In genomic region chr1:219660666-219661463, GRCh38 we compare ENCODE assay signal across 8 cellular contexts. TPM values are rescaled to one million over a fixed set of nuclear protein-coding genes. Genes with fewer than 3 reads are reported as not detected.
DNase-seq lines count a peak whose midpoint lies in the region; ATAC-seq and TF ChIP-seq lines count a peak whose summit lies in the region.

No MANE protein-coding gene starts in this region.

- DNase-seq in AG04450 (ENCODE audit: low read depth, low spot score): peak; percentile 74
- peak; percentile 60 to 82 for DNase-seq in NCI-H526 (lab: John Stamatoyannopoulos, UW)
- DNase-seq in astrocyte of the spinal cord (ENCODE audit: low read depth, low spot score): peak; percentile 95
- peak; percentile 5 to 94 (median 80) for DNase-seq in hypothalamus (lab: John Stamatoyannopoulos, UW)
- DNase-seq in retinal pigment epithelial cell (ENCODE audit: low read depth): peak; percentile 66
- DNase-seq in OCI-M2 (lab: John Stamatoyannopoulos, UW; ENCODE audit: unreplicated experiment): no peak

- H3K9me3 ChIP-seq in AG04450 (ENCODE audit: control insufficient read depth, insufficient read depth, low read length): no peaks in the 10 kb centered on the region

- CTCF ChIA-PET in AG04450 (lab: Charles Lee): interaction anchor here (0.6 to 3.0 kb wide), 48 partner anchors 9 to 1445 kb away, joined by 3 to 19 read pairs (median 4); partner anchors contain the start of gene TGFB2

- H3K27ac ChIP-seq in AG04450 (ENCODE audit: low read depth, low read length): no peak overlapping the region

- no peaks in the 10 kb centered on the region for H3K27me3 ChIP-seq in AG04450 (ENCODE audit: control insufficient read depth, insufficient read depth, low read length)

- POLR2A ChIA-PET in AG04450 (lab: Yijun Ruan, JAX): no interaction called here

- in situ Hi-C loops in astrocyte of the spinal cord (cut with HindIII; ENCODE audit: low sequenced_read_pairs): no loop called here

- ATAC-seq in GM18517 (IDR thresholded peaks at IDR 0.05; ENCODE audit: unreplicated experiment) (peak; percentile 55), HG03060 (IDR thresholded peaks at IDR 0.05; ENCODE audit: low read depth, unreplicated experiment) (peak; percentile 48)

- H3K4me3 ChIP-seq in AG04450 (ENCODE audit: low read depth, low read length) (peak overlapping the region; percentile 20), astrocyte of the spinal cord (ENCODE audit: low read depth, low read length) (no peak overlapping the region), retinal pigment epithelial cell (ENCODE audit: low read length) (peak overlapping the region; percentile 38)

- TF ChIP-seq CTCF in AG04450 (IDR thresholded peaks at IDR 0.05; ENCODE audit: low read depth, low read length): peak; percentile 94
- peak; percentile 91 for TF ChIP-seq CTCF in astrocyte of the spinal cord (IDR thresholded peaks at IDR 0.05; ENCODE audit: low read depth, low read length)
- TF ChIP-seq CTCF in retinal pigment epithelial cell (conservative IDR thresholded peaks at IDR 0.05; ENCODE audit: low read depth, low read length): peak; percentile 97

RNA-seq across cellular contexts. Expression of gene ZC3H11B, which starts 48.0 kb away (rescaled TPM):
- polyA plus RNA-seq in AG04450 (2011; rRNA removed): 0.14 and 0.20 TPM in 2 replicates
- 0.14 TPM in 1 of 2 replicates, not detected in the other for polyA minus RNA-seq in AG04450 (2011; rRNA and poly(A)+ RNA removed)
